ENCODE assay signal across 18 cellular contexts in genomic region chrX:9433596-9433995, GRCh38. TPM values are rescaled to one million over a fixed set of nuclear protein-coding genes. Genes with fewer than 3 reads are reported as not detected.
DNase-seq lines count a peak whose midpoint lies in the region; ATAC-seq and TF ChIP-seq lines count a peak whose summit lies in the region.
"Had no signal": no experiment of that assay in that cellular context is flagged by ENCODE, and none has a peak within 500 bp of the region (broad histone marks: within the 10 kb centered on the region; RNA-seq: fewer than 3 reads in every experiment).

No MANE protein-coding gene starts in this region.

- in situ Hi-C loops in astrocyte of the cerebellum (cut with HindIII; ENCODE audit: low sequenced_read_pairs), result no loop called here

- H3K4me3 ChIP-seq in astrocyte of the cerebellum (ENCODE audit: low read depth, low read length), result no peak overlapping the region
- no peak overlapping the region for H3K4me3 ChIP-seq in naive thymus-derived CD4-positive, alpha-beta T cell (ENCODE audit: low read length)
- H3K4me3 ChIP-seq: MG63 had no signal

- no peaks in the 10 kb centered on the region for H3K36me3 ChIP-seq in naive thymus-derived CD4-positive, alpha-beta T cell (ENCODE audit: control insufficient read depth in 2 of 3, insufficient read depth in 3 of 3, low read length in 3 of 3)
- H3K36me3 ChIP-seq: MG63 had no signal

- no peak overlapping the region for H3K4me3 Mint-ChIP-seq in naive thymus-derived CD4-positive, alpha-beta T cell
- H3K4me3 Mint-ChIP-seq: CD14-positive monocyte, H9 had no signal

- intact Hi-C loops in naive thymus-derived CD4-positive, alpha-beta T cell (cut with micrococcal nuclease), result no loop called here

- H3K27ac ChIP-seq in naive thymus-derived CD4-positive, alpha-beta T cell (ENCODE audit: low read depth, low read length), result no peak overlapping the region
- H3K27ac ChIP-seq: HL-60, RWPE1 had no signal

- ATAC-seq in naive thymus-derived CD4-positive, alpha-beta T cell, result no peak
- no peak for ATAC-seq in GM18870 (IDR thresholded peaks at IDR 0.05; ENCODE audit: unreplicated experiment)

- DNase-seq in M059J (ENCODE audit: low read depth) (peak; percentile 40), astrocyte of the cerebellum (ENCODE audit: low read depth) (peak; percentile 65), kidney tubule cell (ENCODE audit: low spot score) (peak; percentile 35), NCI-H345 treated with DMSO at 0.1 percent for 48 hours (lab: John Stamatoyannopoulos, UW; ENCODE audit: unreplicated experiment) (no peak)
- DNase-seq in naive thymus-derived CD4-positive, alpha-beta T cell, result no peak
- DNase-seq in activated CD4-positive, alpha-beta T cell treated with anti-CD3 and anti-CD28 coated beads, Interleukin-2, amount 50 U/mL, for 1 hour, result no peak
- DNase-seq: DMS79, H9, MG63, NCI-H1694 treated with DMSO at 0.1 percent for 48 hours, NCI-H2107, NCI-H2227 treated with DMSO at 0.1 percent for 48 hours, NCI-H524, SIG-M5 had no signal

- POLR2A ChIA-PET in naive thymus-derived CD4-positive, alpha-beta T cell (lab: Charles Lee), result no interaction called here

- CTCF ChIA-PET in naive thymus-derived CD4-positive, alpha-beta T cell (lab: Charles Lee), result no interaction called here

- H3K4me1 Mint-ChIP-seq in naive thymus-derived CD4-positive, alpha-beta T cell, result peaks cover 0 to 2% (median 0%) of the 10 kb centered on the region in 7 donors

- H3K27ac Mint-ChIP-seq in naive thymus-derived CD4-positive, alpha-beta T cell, result no peak overlapping the region
- H3K27ac Mint-ChIP-seq: H9 had no signal

- peaks cover 0 to 1% (median 0%) of the 10 kb centered on the region in 11 donors for H3K9me3 Mint-ChIP-seq in naive thymus-derived CD4-positive, alpha-beta T cell

- no peaks in the 10 kb centered on the region for H3K27me3 Mint-ChIP-seq in naive thymus-derived CD4-positive, alpha-beta T cell

- H3K9me3 ChIP-seq in naive thymus-derived CD4-positive, alpha-beta T cell (ENCODE audit: control insufficient read depth in 2 of 3, low read length in 3 of 3), result no peaks in the 10 kb centered on the region
- H3K9me3 ChIP-seq: MG63 had no signal

- no peak for TF ChIP-seq CTCF in astrocyte of the cerebellum (IDR thresholded peaks at IDR 0.05; ENCODE audit: low read depth, low read length, missing control alignments)

- no peaks in the 10 kb centered on the region for H3K27me3 ChIP-seq in naive thymus-derived CD4-positive, alpha-beta T cell (ENCODE audit: control insufficient read depth in 2 of 2, insufficient read depth in 2 of 2, low read length in 2 of 2)
- H3K27me3 ChIP-seq: MG63 had no signal

- no peaks in the 10 kb centered on the region for H3K36me3 Mint-ChIP-seq in naive thymus-derived CD4-positive, alpha-beta T cell
- H3K36me3 Mint-ChIP-seq: CD14-positive monocyte had no signal

- H3K4me1 ChIP-seq in naive thymus-derived CD4-positive, alpha-beta T cell (ENCODE audit: control insufficient read depth in 2 of 2, insufficient read depth in 2 of 2, low read length in 2 of 2), result no peaks in the 10 kb centered on the region

RNA-seq across cellular contexts. Expression of gene TBL1X, which starts 31.3 kb away (rescaled TPM):
- total RNA-seq in M059J (2014; rRNA removed; shearing (Covaris generic)), result 11.6 and 12.7 TPM in 2 replicates
- total RNA-seq in naive thymus-derived CD4-positive, alpha-beta T cell, result 10 to 100 TPM; 27.2 to 58.8 (median 29.4) TPM
- polyA plus RNA-seq in naive thymus-derived CD4-positive, alpha-beta T cell, result 10 to 100 TPM; 11.8 to 19.2 TPM

Comparison
In these comparisons a context has a peak if more than half of its experiments do, and no peak if none do; other contexts are left out.
1. DNase-seq: peak in M059J (single experiment), astrocyte of the cerebellum (single experiment) and kidney tubule cell (single experiment); none in NCI-H345 treated with DMSO at 0.1 percent for 48 hours (single experiment), naive thymus-derived CD4-positive, alpha-beta T cell (0 of 9) and activated CD4-positive, alpha-beta T cell treated with anti-CD3 and anti-CD28 coated beads, Interleukin-2, amount 50 U/mL, for 1 hour (single experiment).